In genomic region chr4:66943117-66943516, GRCh38 we compare ENCODE assay signal across 32 cellular contexts.
DNase-seq lines count a peak whose midpoint lies in the region; ATAC-seq and TF ChIP-seq lines count a peak whose summit lies in the region.
"Had no signal": no experiment of that assay in that cellular context is flagged by ENCODE, and none has a peak within 500 bp of the region (broad histone marks: within the 10 kb centered on the region; RNA-seq: fewer than 3 reads in every experiment).

No MANE protein-coding gene starts in this region.

- no peaks in the 10 kb centered on the region for H3K27me3 Mint-ChIP-seq in memory B cell
- H3K27me3 Mint-ChIP-seq: activated naive CD4-positive, alpha-beta T cell treated with anti-CD3 and anti-CD28 coated beads, Interleukin-2, amount 10 ng/mL, durations not matched to agents 7 days and 5 days; effector memory CD8-positive, alpha-beta T cell; stimulated activated naive B cell treated with anti-CD40 and anti-IgM and Interleukin-4, amounts not matched to agents 10 μg/mL and 1 μg/mL and 100 μg/mL, for 72 hours had no signal

- H2AFZ ChIP-seq in KMS-11 (ENCODE audit: low read depth): peak overlapping the region; percentile 46; the same call in 1 of the 2 replicates
- H2AFZ ChIP-seq: PC-9 had no signal

- DNase-seq in NOMO-1 treated with DMSO at 0.1 percent for 48 hours (lab: John Stamatoyannopoulos, UW; ENCODE audit: unreplicated experiment): peak; percentile 67
- no peak for DNase-seq in heart right ventricle
- no peak for DNase-seq in memory B cell (ENCODE audit: low spot score in 2 of 2)
- DNase-seq in effector CD8-positive, alpha-beta T cell (lab: John Stamatoyannopoulos, UW): no peak
- no peak for DNase-seq in effector memory CD4-positive, alpha-beta T cell
- DNase-seq in UCSD-AML1 (lab: John Stamatoyannopoulos, UW; ENCODE audit: unreplicated experiment): no peak
- DNase-seq: ACHN; activated CD4-positive, alpha-beta T cell treated with anti-CD3 and anti-CD28 coated beads, Interleukin-2, amount 50 U/mL, for 48 hours; activated CD8-positive, alpha-beta memory T cell treated with anti-CD3 and anti-CD28 coated beads, Interleukin-2, amount 50 U/mL, for 4 hours; activated naive CD4-positive, alpha-beta T cell treated with anti-CD3 and anti-CD28 coated beads, Interleukin-2, amount 10 ng/mL, durations not matched to agents 7 days and 5 days; brain microvascular endothelial cell; COR-L47; DMS79; effector memory CD8-positive, alpha-beta T cell; foreskin fibroblast; GF-D8; NCI-H1436 treated with DMSO at 0.1 percent for 48 hours; NCI-H345; NCI-H748 treated with DMSO at 0.1 percent for 48 hours; nephron progenitor cell; PC-9; posterior cingulate gyrus; SJCRH30; stimulated activated naive B cell treated with anti-CD40 and anti-IgM and Interleukin-4, amounts not matched to agents 10 μg/mL and 1 μg/mL and 100 μg/mL, for 72 hours; upper lobe of left lung had no signal

- H3K9ac ChIP-seq in KMS-11: no peak overlapping the region
- H3K9ac ChIP-seq: BLaER1 had no signal

- 75 to 80% methylated on average over 4 of the region's 4 CpGs for WGBS in heart right ventricle, 2 donors

- peak overlapping the region; percentile 79 for H3K4me2 ChIP-seq in KMS-11
- H3K4me2 ChIP-seq: BLaER1, PC-9 had no signal

- peak overlapping the region; percentile 36; the same call in 1 of the 2 replicates for H3K27ac ChIP-seq in KMS-11
- H3K27ac ChIP-seq in heart right ventricle: no peak overlapping the region
- no peak overlapping the region for H3K27ac ChIP-seq in effector memory CD4-positive, alpha-beta T cell (ENCODE audit: insufficient read depth, low read length, poor library complexity, severe bottlenecking)
- H3K27ac ChIP-seq: BLaER1, brain microvascular endothelial cell, PC-9, SJCRH30, upper lobe of left lung had no signal

- H3K9me3 ChIP-seq in heart right ventricle: no peaks in the 10 kb centered on the region
- H3K9me3 ChIP-seq in effector memory CD4-positive, alpha-beta T cell (ENCODE audit: control insufficient read depth, low read length): no peaks in the 10 kb centered on the region
- H3K9me3 ChIP-seq: BLaER1, HAP-1, SJCRH30, upper lobe of left lung had no signal

- no peak overlapping the region for H3K4me3 Mint-ChIP-seq in memory B cell
- H3K4me3 Mint-ChIP-seq: activated naive CD4-positive, alpha-beta T cell treated with anti-CD3 and anti-CD28 coated beads, Interleukin-2, amount 10 ng/mL, durations not matched to agents 7 days and 5 days; activated T-helper 1 cell treated with anti-CD3 and anti-CD28 coated beads, Interleukin-12 subunit alpha, Interleukin-12 subunit beta, Interleukin-2, Interleukin-4 antibody, amounts not matched to agents 30 ng/mL and 10 ng/mL and 1 ng/mL, durations not matched to agents 14 hours and 24 hours and 36 hours; effector memory CD8-positive, alpha-beta T cell; nephron progenitor cell; stimulated activated naive B cell treated with anti-CD40 and anti-IgM and Interleukin-4, amounts not matched to agents 10 μg/mL and 1 μg/mL and 100 μg/mL, for 72 hours had no signal

- no peak for TF ChIP-seq CTCF in KMS-11 (conservative IDR thresholded peaks at IDR 0.05; ENCODE audit: low read depth, low read length)
- TF ChIP-seq CTCF in heart right ventricle (IDR thresholded peaks at IDR 0.05): no peak

- intact Hi-C loops in heart right ventricle (cut with DNase I): no loop called here

- H3K79me2 ChIP-seq in KMS-11 (ENCODE audit: insufficient read depth, low read depth): no peaks in the 10 kb centered on the region

- H4K20me1 ChIP-seq in KMS-11 (ENCODE audit: insufficient read depth): no peaks in the 10 kb centered on the region
- H4K20me1 ChIP-seq: BLaER1 had no signal

- peaks cover 4% of the 10 kb centered on the region for H3K4me1 Mint-ChIP-seq in memory B cell
- H3K4me1 Mint-ChIP-seq: activated naive CD4-positive, alpha-beta T cell treated with anti-CD3 and anti-CD28 coated beads, Interleukin-2, amount 10 ng/mL, durations not matched to agents 7 days and 5 days; nephron progenitor cell; stimulated activated naive B cell treated with anti-CD40 and anti-IgM and Interleukin-4, amounts not matched to agents 10 μg/mL and 1 μg/mL and 100 μg/mL, for 72 hours had no signal

- no peaks in the 10 kb centered on the region for H3K27me3 ChIP-seq in KMS-11 (ENCODE audit: insufficient read depth, low read depth)
- H3K27me3 ChIP-seq in heart right ventricle: no peaks in the 10 kb centered on the region
- no peaks in the 10 kb centered on the region for H3K27me3 ChIP-seq in effector memory CD4-positive, alpha-beta T cell (replicated peaks; ENCODE audit: control insufficient read depth, insufficient read depth, low read length, poor library complexity, severe bottlenecking)
- H3K27me3 ChIP-seq: BLaER1, brain microvascular endothelial cell, SJCRH30, upper lobe of left lung had no signal

- peaks cover 32% of the 10 kb centered on the region for H3K4me1 ChIP-seq in KMS-11 (ENCODE audit: low read depth, poor library complexity, severe bottlenecking)
- no peaks in the 10 kb centered on the region for H3K4me1 ChIP-seq in heart right ventricle
- H3K4me1 ChIP-seq in effector memory CD4-positive, alpha-beta T cell (ENCODE audit: control insufficient read depth, insufficient read depth, low read length, poor library complexity, severe bottlenecking): no peaks in the 10 kb centered on the region
- H3K4me1 ChIP-seq: BLaER1, HAP-1, SJCRH30, upper lobe of left lung had no signal

- H3K36me3 ChIP-seq in KMS-11 (ENCODE audit: insufficient read depth): no peaks in the 10 kb centered on the region
- no peaks in the 10 kb centered on the region for H3K36me3 ChIP-seq in heart right ventricle
- H3K36me3 ChIP-seq in effector memory CD4-positive, alpha-beta T cell (ENCODE audit: control insufficient read depth, insufficient read depth, low read length): no peaks in the 10 kb centered on the region
- H3K36me3 ChIP-seq: BLaER1, brain microvascular endothelial cell, HAP-1, SJCRH30, upper lobe of left lung had no signal

- H3K4me3 ChIP-seq in KMS-11 (IDR thresholded peaks at IDR 0.05; ENCODE audit: insufficient read depth, low read depth, low read length) (no peak overlapping the region), heart right ventricle (no peak overlapping the region)
- no peak overlapping the region for H3K4me3 ChIP-seq in effector memory CD4-positive, alpha-beta T cell (ENCODE audit: insufficient read depth, low read depth, low read length, poor library complexity, severe bottlenecking)
- H3K4me3 ChIP-seq: BLaER1, HAP-1, K562, PC-9, SJCRH30, upper lobe of left lung had no signal

- H3K9me3 Mint-ChIP-seq in memory B cell: no peaks in the 10 kb centered on the region
- H3K9me3 Mint-ChIP-seq: activated naive CD4-positive, alpha-beta T cell treated with anti-CD3 and anti-CD28 coated beads, Interleukin-2, amount 10 ng/mL, durations not matched to agents 7 days and 5 days; nephron progenitor cell; stimulated activated naive B cell treated with anti-CD40 and anti-IgM and Interleukin-4, amounts not matched to agents 10 μg/mL and 1 μg/mL and 100 μg/mL, for 72 hours had no signal

- ATAC-seq in heart right ventricle: peak in 5 of 8 donors; percentile 33 to 66 (median 46)
- peak; percentile 50 for ATAC-seq in memory B cell (ENCODE audit: low read depth)
- no peak for ATAC-seq in HG02678 (IDR thresholded peaks at IDR 0.05; ENCODE audit: unreplicated experiment)
- ATAC-seq: effector memory CD8-positive, alpha-beta T cell; esophagus mucosa; K562 had no signal

- H3K27ac Mint-ChIP-seq in memory B cell: no peak overlapping the region
- H3K27ac Mint-ChIP-seq: activated naive CD4-positive, alpha-beta T cell treated with anti-CD3 and anti-CD28 coated beads, Interleukin-2, amount 10 ng/mL, durations not matched to agents 7 days and 5 days; activated T-helper 1 cell treated with anti-CD3 and anti-CD28 coated beads, Interleukin-12 subunit alpha, Interleukin-12 subunit beta, Interleukin-2, Interleukin-4 antibody, amounts not matched to agents 30 ng/mL and 10 ng/mL and 1 ng/mL, durations not matched to agents 14 hours and 24 hours and 36 hours; effector memory CD8-positive, alpha-beta T cell; stimulated activated naive B cell treated with anti-CD40 and anti-IgM and Interleukin-4, amounts not matched to agents 10 μg/mL and 1 μg/mL and 100 μg/mL, for 72 hours had no signal

- no peaks in the 10 kb centered on the region for H3K36me3 Mint-ChIP-seq in memory B cell
- H3K36me3 Mint-ChIP-seq: activated naive CD4-positive, alpha-beta T cell treated with anti-CD3 and anti-CD28 coated beads, Interleukin-2, amount 10 ng/mL, durations not matched to agents 7 days and 5 days; stimulated activated naive B cell treated with anti-CD40 and anti-IgM and Interleukin-4, amounts not matched to agents 10 μg/mL and 1 μg/mL and 100 μg/mL, for 72 hours had no signal
